11 cellular contexts compared by ENCODE assay signal in the genomic region with DNA sequence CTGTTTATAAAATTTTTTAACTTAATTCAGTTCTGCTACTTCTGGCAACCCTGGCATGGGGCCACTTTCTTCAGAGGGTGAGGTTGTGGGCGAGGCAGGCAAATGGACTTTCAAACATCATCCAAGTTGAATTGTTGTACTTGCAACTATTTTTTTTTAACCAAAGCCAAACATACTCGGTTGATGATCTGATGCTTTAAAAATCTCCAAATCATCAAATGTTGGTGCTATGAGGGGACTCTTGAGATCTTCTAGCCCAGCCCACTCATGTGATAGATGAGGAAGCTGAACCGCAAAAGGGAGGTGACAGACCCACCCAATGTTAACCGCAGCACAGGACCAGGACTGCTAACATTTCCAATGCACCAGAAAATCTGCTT. TPM values are rescaled to one million over a fixed set of nuclear protein-coding genes. Genes with fewer than 3 reads are reported as not detected.
DNase-seq lines count a peak whose midpoint lies in the region; ATAC-seq and TF ChIP-seq lines count a peak whose summit lies in the region.
"Had no signal": no experiment of that assay in that cellular context is flagged by ENCODE, and none has a peak within 500 bp of the region (broad histone marks: within the 10 kb centered on the region; RNA-seq: fewer than 3 reads in every experiment).

No MANE protein-coding gene starts in this region.

- peak; percentile 47 for ATAC-seq in left ventricle myocardium superior
- ATAC-seq in GM21619 (IDR thresholded peaks at IDR 0.05; ENCODE audit: unreplicated experiment): no peak
- ATAC-seq in HG03460 (IDR thresholded peaks at IDR 0.05; ENCODE audit: unreplicated experiment): no peak
- ATAC-seq: activated CD4-positive, CD25-positive, alpha-beta regulatory T cell treated with anti-CD3 and anti-CD28 coated beads, Interleukin-2, amount 50 U/mL, for 24 hours had no signal

- no peak overlapping the region for H3K4me3 ChIP-seq in WERI-Rb-1 (ENCODE audit: low read depth, low read length)

- H3K27ac ChIP-seq in WERI-Rb-1: peak overlapping the region; percentile 99

- H3K9me3 ChIP-seq in WERI-Rb-1 (ENCODE audit: severe bottlenecking): no peaks in the 10 kb centered on the region

- H3K4me1 Mint-ChIP-seq in activated naive CD8-positive, alpha-beta T cell treated with anti-CD3 and anti-CD28 coated beads for 36 hours: no peaks in the 10 kb centered on the region

- no peak overlapping the region for H3K4me3 Mint-ChIP-seq in activated naive CD8-positive, alpha-beta T cell treated with anti-CD3 and anti-CD28 coated beads for 36 hours

- intact Hi-C loops in left ventricle myocardium superior (cut with micrococcal nuclease): no loop called here

- DNase-seq in HS-27A (ENCODE audit: low read depth) (peak; percentile 94), WERI-Rb-1 (no peak), left ventricle myocardium superior (no peak), stromal cell of bone marrow (ENCODE audit: low read depth) (peak; percentile 97)
- no peak for DNase-seq in effector CD4-positive, alpha-beta T cell
- DNase-seq in activated naive CD8-positive, alpha-beta T cell treated with anti-CD3 and anti-CD28 coated beads for 36 hours: no peak
- DNase-seq: activated naive CD4-positive, alpha-beta T cell; NCI-H187 treated with DMSO at 0.1 percent for 48 hours had no signal

- H3K36me3 ChIP-seq in WERI-Rb-1: peaks cover 83% of the 10 kb centered on the region

- H3K36me3 Mint-ChIP-seq in activated naive CD8-positive, alpha-beta T cell treated with anti-CD3 and anti-CD28 coated beads for 36 hours: peaks cover 2% of the 10 kb centered on the region

- no peak for TF ChIP-seq CTCF in WERI-Rb-1 (IDR thresholded peaks at IDR 0.05; ENCODE audit: low read depth, low read length)

- no peak overlapping the region for H3K27ac Mint-ChIP-seq in activated naive CD8-positive, alpha-beta T cell treated with anti-CD3 and anti-CD28 coated beads for 36 hours

- peaks cover 7% of the 10 kb centered on the region for H3K9me3 Mint-ChIP-seq in activated naive CD8-positive, alpha-beta T cell treated with anti-CD3 and anti-CD28 coated beads for 36 hours

- H3K27me3 Mint-ChIP-seq in activated naive CD8-positive, alpha-beta T cell treated with anti-CD3 and anti-CD28 coated beads for 36 hours: no peaks in the 10 kb centered on the region

- H3K27me3 ChIP-seq in WERI-Rb-1 (ENCODE audit: insufficient read depth, low read depth, severe bottlenecking): no peaks in the 10 kb centered on the region

RNA-seq across cellular contexts. Expression of a gene that starts 6.7 kb away (rescaled TPM):
- total RNA-seq in left ventricle myocardium superior: 0.32 TPM
- not detected for total RNA-seq in activated naive CD8-positive, alpha-beta T cell treated with anti-CD3 and anti-CD28 coated beads for 36 hours

Comparison
In these comparisons a context has a peak if more than half of its experiments do, and no peak if none do; other contexts are left out.
1. DNase-seq: peak in HS-27A (single experiment) and stromal cell of bone marrow (single experiment); none in WERI-Rb-1 (single experiment), left ventricle myocardium superior (single experiment), effector CD4-positive, alpha-beta T cell (single experiment) and activated naive CD8-positive, alpha-beta T cell treated with anti-CD3 and anti-CD28 coated beads for 36 hours (single experiment).